Comparison of ENCODE assay signal across 21 cellular contexts in genomic region chr16:67182288-67182687, GRCh38. TPM values are rescaled to one million over a fixed set of nuclear protein-coding genes. Genes with fewer than 3 reads are reported as not detected.
A peak's percentile ranks its signal among the peaks of the same experiment; 100 is the strongest.
DNase-seq lines count a peak whose midpoint lies in the region; FAIRE-seq and TF ChIP-seq lines count a peak whose summit lies in the region.
"Had no signal": no experiment of that assay in that cellular context is flagged by ENCODE, and none has a peak within 500 bp of the region (broad histone marks: within the 10 kb centered on the region; RNA-seq: fewer than 3 reads in every experiment).

No MANE protein-coding gene starts in this region.

- no peaks in the 10 kb centered on the region; the same call in 1 of the 2 replicates for H3K27me3 ChIP-seq in GM06990 (replicated peaks; ENCODE audit: control insufficient read depth, insufficient read depth, low read length)
- no peaks in the 10 kb centered on the region for H3K27me3 ChIP-seq in Loucy (ENCODE audit: insufficient read depth, low read length, poor library complexity, severe bottlenecking)
- H3K27me3 ChIP-seq in dorsolateral prefrontal cortex: no peaks in the 10 kb centered on the region
- no peaks in the 10 kb centered on the region for H3K27me3 ChIP-seq in osteoblast (ENCODE audit: insufficient read depth, low read length)
- H3K27me3 ChIP-seq in suprapubic skin: no peaks in the 10 kb centered on the region
- H3K27me3 ChIP-seq: brain microvascular endothelial cell, upper lobe of right lung had no signal

- H4K20me1 ChIP-seq in Loucy (ENCODE audit: insufficient read depth, low read length, poor library complexity, severe bottlenecking): peaks cover 20% of the 10 kb centered on the region
- peaks cover 36% of the 10 kb centered on the region for H4K20me1 ChIP-seq in osteoblast (ENCODE audit: insufficient read depth, low read length)

- no peak for TF ChIP-seq POLR2A in suprapubic skin (IDR thresholded peaks at IDR 0.05)

- peak overlapping the region; percentile 77; the same call in 1 of the 2 replicates for H3K4me3 ChIP-seq in GM06990 (replicated peaks; ENCODE audit: low read depth, low read length)
- peak overlapping the region; percentile 90 for H3K4me3 ChIP-seq in Loucy (ENCODE audit: low read length, poor library complexity, severe bottlenecking)
- peak overlapping the region in 49 of 59 donors; percentile 2 to 99 (median 80) for H3K4me3 ChIP-seq in dorsolateral prefrontal cortex
- no peak overlapping the region for H3K4me3 ChIP-seq in osteoblast (ENCODE audit: insufficient read depth, low read length)
- no peak overlapping the region for H3K4me3 ChIP-seq in suprapubic skin

- H3K9me2 ChIP-seq in Loucy (replicated peaks; ENCODE audit: low read depth, low read length): no peaks in the 10 kb centered on the region

- no peak for TF ChIP-seq EP300 in suprapubic skin (IDR thresholded peaks at IDR 0.05)

- intact Hi-C loops in dorsolateral prefrontal cortex (cut with DNase I): loop anchor here in 1 of 2 donors (5.0 kb wide), 1 partner anchor 230 kb away; no protein-coding TSS in a partner anchor

- WGBS in suprapubic skin: 75% methylated on average over 2 of the region's 2 CpGs

- H3K27ac ChIP-seq in dorsolateral prefrontal cortex (peak overlapping the region in 17 of 59 donors; percentile 18 to 99 (median 92)), osteoblast (ENCODE audit: low read depth, low read length) (no peak overlapping the region), suprapubic skin (no peak overlapping the region)
- H3K27ac ChIP-seq: brain microvascular endothelial cell had no signal

- H2AFZ ChIP-seq in Loucy (ENCODE audit: low read length) (no peak overlapping the region), osteoblast (ENCODE audit: low read length) (no peak overlapping the region)

- no peaks in the 10 kb centered on the region for H3K9me3 ChIP-seq in Loucy (ENCODE audit: insufficient read depth, low read depth, low read length)
- H3K9me3 ChIP-seq in osteoblast (ENCODE audit: low read depth, low read length): no peaks in the 10 kb centered on the region
- H3K9me3 ChIP-seq in suprapubic skin: no peaks in the 10 kb centered on the region
- H3K9me3 ChIP-seq: lower lobe of right lung, neutrophil, upper lobe of right lung had no signal

- peak overlapping the region; percentile 74 for H3K9ac ChIP-seq in Loucy (ENCODE audit: low read depth, low read length, poor library complexity, severe bottlenecking)

- peaks cover 25% of the 10 kb centered on the region for H3K79me2 ChIP-seq in Loucy (ENCODE audit: insufficient read depth, low read length)
- peaks cover 11% of the 10 kb centered on the region for H3K79me2 ChIP-seq in osteoblast (ENCODE audit: insufficient read depth, low read length)

- H3K4me1 ChIP-seq in Loucy (ENCODE audit: insufficient read depth, low read length, poor library complexity, severe bottlenecking): peaks cover 18% of the 10 kb centered on the region
- peaks cover 44% of the 10 kb centered on the region for H3K4me1 ChIP-seq in osteoblast (ENCODE audit: insufficient read depth, low read length)
- H3K4me1 ChIP-seq in suprapubic skin: peaks cover 52% of the 10 kb centered on the region

- H3F3A ChIP-seq in Loucy (ENCODE audit: low read depth): no peaks in the 10 kb centered on the region

- H3K36me3 ChIP-seq in GM06990 (ENCODE audit: control insufficient read depth, insufficient read depth, low read length) (no peaks in the 10 kb centered on the region; the same call in 1 of the 2 replicates), Loucy (ENCODE audit: insufficient read depth, low read length) (no peaks in the 10 kb centered on the region), osteoblast (ENCODE audit: insufficient read depth, low read length) (no peaks in the 10 kb centered on the region), suprapubic skin (no peaks in the 10 kb centered on the region)
- H3K36me3 ChIP-seq: brain microvascular endothelial cell, lower lobe of right lung, neutrophil, upper lobe of right lung had no signal

- TF ChIP-seq CTCF in GM06990 (IDR thresholded peaks at IDR 0.05; ENCODE audit: insufficient read depth, low read length, poor library complexity, severe bottlenecking): no peak
- no peak for TF ChIP-seq CTCF in Loucy (conservative IDR thresholded peaks at IDR 0.05; ENCODE audit: low read length)
- no peak for TF ChIP-seq CTCF in dorsolateral prefrontal cortex (IDR thresholded peaks at IDR 0.05 in 54 of 56, conservative IDR thresholded peaks at IDR 0.05 in 2 of 56; ENCODE audit: low read depth in 1 of 56, partially characterized antibody in 56 of 56)
- TF ChIP-seq CTCF in osteoblast (IDR thresholded peaks at IDR 0.05; ENCODE audit: extremely low read depth, low read depth, low read length): no peak
- no peak for TF ChIP-seq CTCF in suprapubic skin (IDR thresholded peaks at IDR 0.05)

- no peak for FAIRE-seq in GM19239 (lab: Jason Lieb, UNC)
- FAIRE-seq: frontal cortex had no signal

- DNase-seq in GM06990 (ENCODE audit: extremely low read depth, insufficient read length) (no peak), dorsolateral prefrontal cortex (no peak), osteoblast (ENCODE audit: insufficient read length, low spot score, missing footprints) (no peak), suprapubic skin (ENCODE audit: low spot score in 2 of 2) (no peak), GM19239 (ENCODE audit: insufficient read length, low spot score) (no peak)
- no peak for DNase-seq in stimulated activated CD4-positive, alpha-beta T cell treated with anti-CD3 and anti-CD28 coated beads, Interleukin-4, amount 100 ng/mL, for 24 hours
- DNase-seq: activated CD4-positive, alpha-beta T cell treated with anti-CD3 and anti-CD28 coated beads for 1 hour; activated CD8-positive, alpha-beta memory T cell treated with anti-CD3 and anti-CD28 coated beads, Interleukin-2, amount 50 U/mL, for 48 hours; activated naive CD4-positive, alpha-beta T cell treated with anti-CD3 and anti-CD28 coated beads, Interleukin-2, amount 10 ng/mL, durations not matched to agents 7 days and 5 days; brain microvascular endothelial cell; CD4-positive, alpha-beta T cell; EL; lower lobe of right lung; NCI-H2029 treated with DMSO at 0.1 percent for 48 hours; NCI-H69; stimulated activated naive B cell treated with anti-CD40 and anti-IgM and Interleukin-4, amounts not matched to agents 10 μg/mL and 1 μg/mL and 100 μg/mL, for 72 hours; upper lobe of right lung had no signal

- H3K4me2 ChIP-seq in Loucy (ENCODE audit: low read depth, low read length, poor library complexity, severe bottlenecking) (peak overlapping the region; percentile 96), osteoblast (ENCODE audit: insufficient read depth, low read length) (peak overlapping the region; percentile 98)

RNA-seq across cellular contexts. Expression of gene MATCAP1, which starts 1.5 kb away (rescaled TPM):
- total RNA-seq in dorsolateral prefrontal cortex: 100 to 1,000 TPM in 5 of 120 experiments, 10 to 100 TPM in 115; 51.2 to 112 (median 73.4) TPM
- total RNA-seq in osteoblast: 3.6 and 4.7 TPM in 2 replicates
- 10 to 100 TPM; 14.2 to 30.0 (median 17.3) TPM for total RNA-seq in suprapubic skin

RNA-seq across cellular contexts. Expression of gene EXOC3L1, which starts 7.6 kb away (rescaled TPM):
- 1 to 10 TPM in 29 of 120 experiments, under 1 TPM in 66, not detected in 25; 0.20 to 2.3 (median 0.73) TPM for total RNA-seq in dorsolateral prefrontal cortex
- total RNA-seq in osteoblast: not detected in 2 replicates
- 1 to 10 TPM in 3 of 4 donors, under 1 TPM in 1; 0.45 to 2.0 (median 1.9) TPM for total RNA-seq in suprapubic skin
- total RNA-seq: CD4-positive, alpha-beta T cell had no signal

RNA-seq across cellular contexts. Expression of gene E2F4, which starts 9.7 kb away (rescaled TPM):
- total RNA-seq in dorsolateral prefrontal cortex: 10 to 100 TPM; 30.4 to 60.3 (median 41.7) TPM
- total RNA-seq in osteoblast: 51.9 and 56.5 TPM in 2 replicates
- total RNA-seq in suprapubic skin: 100 to 1,000 TPM in 1 of 4 donors, 10 to 100 TPM in 3; 92.6 to 106 (median 96.8) TPM

RNA-seq across cellular contexts. Expression of gene NOL3, which starts 11.9 kb away (rescaled TPM):
- 10 to 100 TPM; 23.0 to 67.7 (median 36.8) TPM for total RNA-seq in dorsolateral prefrontal cortex
- total RNA-seq in osteoblast: 9.1 and 10.9 TPM in 2 replicates
- total RNA-seq in suprapubic skin: 100 to 1,000 TPM in 2 of 4 donors, 10 to 100 TPM in 2; 64.3 to 116 (median 90.5) TPM

RNA-seq across cellular contexts. Expression of gene ELMO3, which starts 16.6 kb away (rescaled TPM):
- total RNA-seq in dorsolateral prefrontal cortex (1 to 10 TPM in 96 of 120 experiments, under 1 TPM in 24; 0.41 to 2.9 (median 1.3) TPM), osteoblast (0.29 and 0.36 TPM in 2 replicates), suprapubic skin (10 to 100 TPM; 48.0 to 77.6 (median 56.7) TPM)
- total RNA-seq: skeletal muscle tissue had no signal

Comparison
In these comparisons a context has a peak if more than half of its experiments do, and no peak if none do; other contexts are left out.
1. H3K4me3 ChIP-seq: peak in GM06990 (single experiment), Loucy (single experiment) and dorsolateral prefrontal cortex (49 of 59); none in osteoblast (single experiment) and suprapubic skin (single experiment).